Comparison of ENCODE assay signal across 8 cellular contexts in the genomic region with DNA sequence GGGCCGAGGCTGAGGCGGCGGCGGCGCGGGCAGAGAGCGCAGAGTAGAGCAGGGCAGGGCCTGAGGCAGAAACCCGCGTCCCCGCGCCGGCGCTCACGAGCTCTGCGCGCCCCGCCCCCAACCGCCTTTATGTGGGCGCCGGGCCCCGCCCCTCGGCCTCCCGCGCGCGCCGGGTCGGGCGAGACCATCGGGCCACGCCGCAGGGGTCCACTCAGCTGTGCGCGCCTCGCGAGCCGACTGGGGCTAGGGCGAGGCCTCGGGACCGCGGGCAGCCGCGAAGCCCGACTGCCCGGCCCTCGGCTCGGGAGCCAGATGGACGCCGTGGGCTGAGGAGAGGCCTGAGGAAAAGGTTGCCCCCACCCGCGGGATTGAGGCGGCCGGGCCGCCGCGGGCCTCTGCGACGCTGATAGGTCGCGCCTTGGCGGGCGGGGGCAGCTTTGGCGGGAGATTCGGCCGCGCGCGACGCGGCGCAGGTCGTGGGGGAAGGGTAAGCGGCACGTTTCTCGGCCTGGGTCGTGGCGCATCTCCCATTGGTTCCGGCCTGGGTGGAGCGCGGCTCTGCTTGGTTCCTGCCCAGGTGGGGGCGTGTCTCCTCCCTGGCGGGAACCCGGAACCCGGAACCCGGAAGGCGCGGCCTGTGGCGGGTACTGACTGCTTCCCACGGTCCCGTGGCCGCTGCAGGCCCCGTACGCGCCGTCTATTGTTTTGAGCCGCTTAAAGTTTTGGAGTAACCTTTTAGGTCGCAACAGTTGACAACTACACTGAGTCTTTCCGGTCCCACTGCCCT. TPM values are rescaled to one million over a fixed set of nuclear protein-coding genes. Genes with fewer than 3 reads are reported as not detected.
DNase-seq lines count a peak whose midpoint lies in the region; ATAC-seq and TF ChIP-seq lines count a peak whose summit lies in the region.

SLBP (minus strand) TSS at position 104 of the 787 bp plus-strand sequence. CDS start 131 bp downstream, outside the sequence.

- H3K9ac ChIP-seq in PC-3 (ENCODE audit: low read length), result peak within 1 kb of the TSS; percentile 99
- peak within 1 kb of the TSS; percentile 92 to 94 for H3K9ac ChIP-seq in mucosa of rectum (ENCODE audit: low read depth in 1 of 2, low read length in 2 of 2)

- H3K9me3 ChIP-seq in PC-3 (ENCODE audit: low read length) (no peaks in the 10 kb centered on the region), mucosa of rectum (ENCODE audit: control insufficient read depth in 2 of 2, low read length in 2 of 2) (no peaks in the 10 kb centered on the region)

- CTCF ChIA-PET in PC-3 (lab: Charles Lee), result interaction anchor here (1.7 kb wide), 1 partner anchor 19 kb away, joined by 9 read pairs; no protein-coding TSS in a partner anchor

- no TSS peak for BruUV-seq in PC-3 (replicated peaks; lab: Mats Ljungman, UMichigan)

- H3K4me2 ChIP-seq in PC-3 (ENCODE audit: low read length), result peak within 1 kb of the TSS; percentile 86

- peaks cover 7% of the 10 kb centered on the region; the same call in 1 of the 2 replicates for H3K36me3 ChIP-seq in PC-3 (ENCODE audit: low read depth, low read length)
- H3K36me3 ChIP-seq in mucosa of rectum (ENCODE audit: control insufficient read depth in 2 of 2, insufficient read depth in 2 of 2, low read length in 2 of 2), result peaks cover 2 to 13% of the 10 kb centered on the region in 2 donors

- H3K27me3 ChIP-seq in PC-3 (ENCODE audit: low read length) (no peaks in the 10 kb centered on the region), mucosa of rectum (ENCODE audit: control insufficient read depth in 2 of 2, insufficient read depth in 2 of 2, low read length in 2 of 2) (no peaks in the 10 kb centered on the region)

- no peak for TF ChIP-seq CTCF in PC-3 (conservative IDR thresholded peaks at IDR 0.05; ENCODE audit: low read depth, low read length)

- H3K9me2 ChIP-seq in PC-3 (replicated peaks; ENCODE audit: low read length), result no peaks in the 10 kb centered on the region

- H2AFZ ChIP-seq in PC-3 (ENCODE audit: low read length), result peak within 1 kb of the TSS; percentile 76

- peaks cover 28% of the 10 kb centered on the region for H3K4me1 ChIP-seq in PC-3 (ENCODE audit: insufficient read depth, low read length)
- peaks cover 23 to 31% of the 10 kb centered on the region in 2 donors for H3K4me1 ChIP-seq in mucosa of rectum (ENCODE audit: control insufficient read depth in 2 of 2, insufficient read depth in 2 of 2, low read length in 2 of 2)

- peak; percentile 75 for ATAC-seq in GM21717 (IDR thresholded peaks at IDR 0.05; ENCODE audit: unreplicated experiment)
- ATAC-seq in PC-3, result peak; percentile 86

- no peaks in the 10 kb centered on the region for H3F3A ChIP-seq in PC-3 (ENCODE audit: low read length, unreplicated experiment)

- H3K4me3 ChIP-seq in Jurkat, Clone E6-1 (ENCODE audit: low read length), result peak within 1 kb of the TSS; percentile 99
- H3K4me3 ChIP-seq in PC-3 (ENCODE audit: low read length) (peak within 1 kb of the TSS; percentile 96), mucosa of rectum (ENCODE audit: low read length in 2 of 2) (peak within 1 kb of the TSS; percentile 67 to 96)

- peaks cover 27% of the 10 kb centered on the region; the same call in 1 of the 2 replicates for H4K20me1 ChIP-seq in PC-3 (ENCODE audit: low read length)

- peak; percentile 56 for DNase-seq in DMS153 treated with DMSO at 0.1 percent for 48 hours (lab: John Stamatoyannopoulos, UW; ENCODE audit: unreplicated experiment)
- peak; percentile 97 for DNase-seq in Jurkat, Clone E6-1 (ENCODE audit: low read depth, low spot score)
- peak; percentile 92 for DNase-seq in PC-3
- DNase-seq in activated T-cell treated with anti-CD3 and anti-CD28 coated beads for 48 hours (ENCODE audit: low read depth), result peak; percentile 99
- peak; percentile 85 for DNase-seq in epithelial cell of prostate (ENCODE audit: low read depth, low spot score)
- DNase-seq in stimulated activated CD8-positive, alpha-beta memory T cell treated with anti-CD3 and anti-CD28 coated beads, Interleukin-4, amount 100 ng/mL, for 48 hours, result peak; percentile 99

- POLR2A ChIA-PET in PC-3 (lab: Charles Lee; ENCODE audit: unreplicated experiment), result interaction anchor here (0.6 kb wide), 2 partner anchors 8 to 150 kb away, joined by 3 to 10 read pairs; partner anchors contain the start of gene TMEM129

- peaks cover 89% of the 10 kb centered on the region for H3K79me2 ChIP-seq in PC-3 (ENCODE audit: low read length)

- H3K27ac ChIP-seq in PC-3 (ENCODE audit: low read length) (peak within 1 kb of the TSS; percentile 95), epithelial cell of prostate (peak within 1 kb of the TSS; percentile 94), mucosa of rectum (ENCODE audit: low read depth in 2 of 2, low read length in 2 of 2) (peak within 1 kb of the TSS; percentile 98 to 99)

- intact Hi-C loops in PC-3 (cut with micrococcal nuclease), result no loop called here

RNA-seq across cellular contexts. Expression of gene SLBP, which starts in this region (rescaled TPM):
- polyA plus RNA-seq in Jurkat, Clone E6-1 (2012; ENCODE audit: insufficient read depth, insufficient read length), result 198 TPM
- total RNA-seq in PC-3 (2014; rRNA removed), result 98.3 and 109 TPM in 2 replicates

Comparison
In these comparisons a context has a peak if more than half of its experiments do, and no peak if none do; other contexts are left out.
1. Peak in every context shown above with its lines: DNase-seq, ATAC-seq, H3K4me3 ChIP-seq and H3K27ac ChIP-seq.